In the genomic region with DNA sequence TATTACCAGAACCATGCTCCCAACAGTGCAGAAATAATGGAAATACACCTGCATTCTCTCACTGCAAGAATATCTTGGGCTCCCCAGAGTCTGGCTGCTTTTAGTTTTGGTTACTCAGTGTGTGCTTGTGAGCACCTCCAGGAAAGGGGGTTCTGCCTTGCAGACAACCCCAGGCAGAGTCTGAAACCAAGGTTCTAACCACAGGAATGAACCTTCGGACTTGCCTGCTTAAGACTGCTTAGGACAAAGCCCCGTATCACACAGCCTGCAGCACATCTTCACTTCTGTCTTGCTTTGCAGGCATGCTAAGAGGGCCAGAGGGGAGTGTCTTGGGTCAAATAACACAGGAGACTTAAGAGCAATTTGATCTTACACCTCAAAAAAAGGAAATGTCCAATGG, we compare ENCODE assay signal across 25 cellular contexts.
"Had no signal": no experiment of that assay in that cellular context is flagged by ENCODE, and none has a peak within 500 bp of the region (broad histone marks: within the 10 kb centered on the region; RNA-seq: fewer than 3 reads in every experiment).

No MANE protein-coding gene starts in this region.

- DNase-seq: activated CD4-positive, alpha-beta T cell treated with anti-CD3 and anti-CD28 coated beads for 48 hours; activated CD4-positive, alpha-beta T cell treated with anti-CD3 and anti-CD28 coated beads, Interleukin-2, amount 50 U/mL, for 48 hours; activated CD8-positive, alpha-beta memory T cell treated with anti-CD3 and anti-CD28 coated beads for 24 hours; activated effector memory CD4-positive, alpha-beta T cell treated with anti-CD3 and anti-CD28 coated beads, Interleukin-2, amount 50 U/mL, for 16 hours; activated naive CD4-positive, alpha-beta T cell treated with Interleukin-2 at 50 U/mL for 16 hours; activated naive CD8-positive, alpha-beta T cell treated with anti-CD3 and anti-CD28 coated beads, Interleukin-2, amount 50 U/mL, for 24 hours; activated T-cell treated with anti-CD3 and anti-CD28 coated beads, Interleukin-2, amount 50 U/mL, for 4 hours; caudate nucleus; MG63; NCI-H1105; NCI-H1436; NCI-H1694 treated with DMSO at 0.1 percent for 48 hours; NCI-H2081; NCI-H526; NCI-H82; NK-92 treated with Interleukin-12 subunit alpha and Interleukin-12 subunit beta, amount 100 ng/mL, for 24 hours; OCI-M1; RPMI8226; SJCRH30 had no signal

- H3K27ac Mint-ChIP-seq: activated naive CD4-positive, alpha-beta T cell treated with anti-CD3 and anti-CD28 coated beads, Interleukin-2, amount 50 U/mL, for 72 hours; activated naive CD8-positive, alpha-beta T cell treated with anti-CD3 and anti-CD28 coated beads, Interleukin-2, amount 50 U/mL, for 24 hours; T-helper 1 cell treated with Interleukin-12 subunit alpha and Interleukin-12 subunit beta and Interleukin-4 antibody, amounts not matched to agents 30 μg/mL and 1 μg/mL, for 36 hours had no signal

- ATAC-seq: activated CD4-positive, CD25-positive, alpha-beta regulatory T cell treated with anti-CD3 and anti-CD28 coated beads, Interleukin-2, amount 50 U/mL, for 24 hours; activated naive CD4-positive, alpha-beta T cell treated with anti-CD3 and anti-CD28 coated beads, Interleukin-2, amount 50 U/mL, for 72 hours; activated naive CD8-positive, alpha-beta T cell treated with anti-CD3 and anti-CD28 coated beads, Interleukin-2, amount 50 U/mL, for 24 hours; activated T-cell treated with anti-CD3 and anti-CD28 coated beads, Interleukin-2, amount 50 U/mL, for 4 hours; Panc1; Right ventricle myocardium inferior; SK-N-SH treated with all-trans-retinoic acid at 6 μM for 48 hours had no signal

- H3K4me3 Mint-ChIP-seq: activated naive CD8-positive, alpha-beta T cell treated with anti-CD3 and anti-CD28 coated beads, Interleukin-2, amount 50 U/mL, for 24 hours; activated T-cell treated with anti-CD3 and anti-CD28 coated beads, Interleukin-2, amount 50 U/mL, for 4 hours; T-helper 1 cell treated with Interleukin-12 subunit alpha and Interleukin-12 subunit beta and Interleukin-4 antibody, amounts not matched to agents 30 μg/mL and 1 μg/mL, for 36 hours had no signal
